Comparison of ENCODE assay signal across 8 cellular contexts in the genomic region with DNA sequence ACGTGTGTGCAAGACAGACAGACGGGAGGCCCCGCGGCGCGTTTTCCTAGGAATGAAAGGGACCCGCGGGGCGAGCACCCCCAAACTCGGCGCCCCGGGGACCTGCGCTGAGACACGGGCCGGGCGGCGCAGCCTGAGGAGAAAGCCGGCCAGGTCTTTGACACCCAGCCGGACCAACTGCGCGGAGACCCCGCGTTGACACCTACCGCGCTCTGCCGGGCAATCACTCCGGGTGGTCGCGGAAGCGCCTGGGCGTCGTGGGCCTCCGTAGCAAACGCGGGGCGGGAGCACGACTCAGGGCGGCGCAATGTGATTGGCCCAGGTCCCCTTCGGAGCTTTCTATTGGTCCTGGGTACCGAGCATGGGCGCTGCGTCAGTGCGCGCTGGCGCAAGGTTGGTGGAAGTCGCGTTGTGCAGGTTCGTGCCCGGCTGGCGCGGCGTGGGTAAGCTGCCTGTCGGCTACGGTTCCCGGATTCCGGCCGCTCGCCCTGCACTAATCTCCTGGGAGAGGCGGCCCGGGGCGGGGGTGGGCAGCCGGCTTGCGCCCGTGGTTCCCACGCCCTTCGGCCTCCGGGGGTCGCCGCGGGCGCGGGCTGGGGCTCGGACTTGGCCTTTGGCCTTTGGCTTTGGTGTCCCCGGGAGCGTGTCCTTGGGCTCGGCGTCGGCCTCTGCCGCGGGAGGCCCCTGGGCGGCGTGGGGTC. TPM values are rescaled to one million over a fixed set of nuclear protein-coding genes. Genes with fewer than 3 reads are reported as not detected.
DNase-seq lines count a peak whose midpoint lies in the region; ATAC-seq and TF ChIP-seq lines count a peak whose summit lies in the region.

A gene with protein sequence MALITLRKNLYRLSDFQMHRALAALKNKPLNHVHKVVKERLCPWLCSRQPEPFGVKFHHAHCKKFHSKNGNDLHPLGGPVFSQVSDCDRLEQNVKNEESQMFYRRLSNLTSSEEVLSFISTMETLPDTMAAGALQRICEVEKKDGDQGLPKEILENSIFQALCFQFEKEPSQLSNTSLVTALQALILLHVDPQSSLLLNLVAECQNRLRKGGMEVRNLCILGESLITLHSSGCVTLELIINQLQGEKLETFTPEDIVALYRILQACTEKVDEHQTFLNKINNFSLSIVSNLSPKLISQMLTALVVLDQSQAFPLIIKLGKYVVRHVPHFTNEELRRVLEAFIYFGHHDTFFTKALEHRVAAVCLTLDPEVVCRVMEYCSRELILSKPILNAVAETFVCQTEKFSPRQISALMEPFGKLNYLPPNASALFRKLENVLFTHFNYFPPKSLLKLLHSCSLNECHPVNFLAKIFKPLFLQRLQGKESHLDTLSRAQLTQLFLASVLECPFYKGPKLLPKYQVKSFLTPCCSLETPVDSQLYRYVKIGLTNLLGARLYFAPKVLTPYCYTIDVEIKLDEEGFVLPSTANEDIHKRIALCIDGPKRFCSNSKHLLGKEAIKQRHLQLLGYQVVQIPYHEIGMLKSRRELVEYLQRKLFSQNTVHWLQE (minus strand): TSS at position 259 of the 701 bp plus-strand sequence. CDS start 948 bp downstream, outside the sequence.
A gene (plus strand): TSS at position 376 of the 701 bp plus-strand sequence. CDS start 1,647 bp downstream, outside the sequence.

- H3K27ac ChIP-seq in coronary artery, result peak within 1 kb of the TSS; percentile 81 to 83

- TF ChIP-seq CTCF in BE2C (IDR thresholded peaks at IDR 0.05; ENCODE audit: low read depth, low read length) (no peak), coronary artery (IDR thresholded peaks at IDR 0.05) (no peak)

- ATAC-seq in HG03460 (IDR thresholded peaks at IDR 0.05; ENCODE audit: unreplicated experiment), result peak; percentile 97

- H3K27me3 ChIP-seq in BE2C, result no peaks in the 10 kb centered on the region

- peaks cover 5% of the 10 kb centered on the region for H3K4me1 ChIP-seq in BE2C

- H3K36me3 ChIP-seq in BE2C, result peaks cover 26% of the 10 kb centered on the region

- DNase-seq in BE2C (peak; percentile 95), GM19240 (ENCODE audit: insufficient read length, low spot score) (peak; percentile 73), NCI-H526 (lab: John Stamatoyannopoulos, UW) (peak; percentile 86 to 97), coronary artery (ENCODE audit: low spot score) (peak; percentile 94), left kidney (ENCODE audit: low read depth, low spot score) (peak; percentile 98)
- peak; percentile 93 for DNase-seq in activated CD4-positive, alpha-beta T cell treated with anti-CD3 and anti-CD28 coated beads for 48 hours
- DNase-seq in stimulated activated CD4-positive, alpha-beta T cell treated with anti-CD3 and anti-CD28 coated beads, Interleukin-2, amount 100 ng/mL, for 24 hours, result peak; percentile 89 to 91

- H3K4me3 ChIP-seq in BE2C (ENCODE audit: low read depth, low read length), result peak within 1 kb of the TSS; percentile 94
- H3K4me3 ChIP-seq in coronary artery, result peak within 1 kb of the TSS; percentile 90

- no peaks in the 10 kb centered on the region for H3K9me3 ChIP-seq in BE2C

RNA-seq across cellular contexts. Expression of the first gene that starts in this region (rescaled TPM):
- polyA plus RNA-seq in BE2C (2012; ENCODE audit: insufficient read depth, insufficient read length, low read depth), result 12.6 TPM

RNA-seq across cellular contexts. Expression of the second gene that starts in this region (rescaled TPM):
- polyA plus RNA-seq in BE2C (2012; ENCODE audit: insufficient read depth, insufficient read length, low read depth), result 67.3 TPM

Comparison
In these comparisons a context has a peak if more than half of its experiments do, and no peak if none do; other contexts are left out.
1. Peak in every context shown above with its lines: DNase-seq, ATAC-seq, H3K4me3 ChIP-seq and H3K27ac ChIP-seq.